Comparison of ENCODE assay signal across 1 cellular context in the genomic region with DNA sequence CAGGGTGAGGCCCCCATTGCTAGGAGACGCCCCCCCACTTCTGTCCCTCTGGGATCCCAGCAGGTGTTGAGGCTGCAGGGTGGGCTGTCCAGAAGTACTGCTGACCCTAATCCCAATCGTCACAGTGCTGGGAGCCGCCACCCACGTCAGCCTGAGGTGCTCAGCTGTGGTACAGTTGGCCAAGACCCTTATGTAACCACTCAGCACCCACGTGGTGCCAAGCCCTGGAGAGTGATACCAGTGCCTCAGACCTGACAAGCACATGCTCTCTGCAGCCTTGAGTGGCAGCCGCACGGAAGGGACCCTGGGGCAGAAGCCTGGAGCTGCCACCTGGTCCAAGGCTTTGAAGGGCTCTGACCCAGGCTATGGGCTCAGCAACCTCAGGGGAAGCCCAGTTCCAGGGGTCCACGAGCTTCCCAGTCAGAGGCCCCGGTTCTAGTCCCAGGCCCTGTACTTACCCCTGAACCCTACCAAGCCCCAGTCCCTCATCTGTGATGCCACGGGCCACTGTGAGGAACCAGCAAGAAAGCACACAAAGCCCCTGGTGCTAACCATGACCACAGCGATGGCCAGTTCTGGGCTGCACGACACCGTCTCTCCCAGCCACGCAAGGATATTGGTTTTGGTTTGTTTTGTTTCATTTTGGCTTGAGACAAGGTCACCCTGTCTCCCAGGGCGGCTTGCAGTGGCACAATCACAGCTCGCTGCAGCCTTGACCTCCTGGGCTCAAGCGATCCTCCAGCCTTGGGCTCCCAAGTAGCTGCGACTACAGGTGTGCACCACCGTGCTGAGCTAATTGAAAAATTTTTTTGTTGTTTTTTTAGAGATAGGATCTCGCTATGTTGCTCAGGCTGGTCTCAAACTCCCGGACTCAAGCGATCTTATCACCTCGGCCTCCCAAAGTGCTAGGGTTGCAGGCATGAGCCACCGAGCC.
TF ChIP-seq lines count a peak whose summit lies in the region.

No MANE protein-coding gene starts in this region.

TF ChIP-seq in WTC11, 78 proteins besides CTCF, POLR2A, EP300 and RAD21 (continued from another document):
- TF ChIP-seq, protein P1, sequence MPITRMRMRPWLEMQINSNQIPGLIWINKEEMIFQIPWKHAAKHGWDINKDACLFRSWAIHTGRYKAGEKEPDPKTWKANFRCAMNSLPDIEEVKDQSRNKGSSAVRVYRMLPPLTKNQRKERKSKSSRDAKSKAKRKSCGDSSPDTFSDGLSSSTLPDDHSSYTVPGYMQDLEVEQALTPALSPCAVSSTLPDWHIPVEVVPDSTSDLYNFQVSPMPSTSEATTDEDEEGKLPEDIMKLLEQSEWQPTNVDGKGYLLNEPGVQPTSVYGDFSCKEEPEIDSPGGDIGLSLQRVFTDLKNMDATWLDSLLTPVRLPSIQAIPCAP (CRISPR knock-in tag; IDR thresholded peaks at IDR 0.05) = no peak
TF ChIP-seq in WTC11: peak in this region for 0.
